13 cellular contexts compared by ENCODE assay signal in genomic region chr3:11692251-11692813, GRCh38.
"Had no signal": no experiment of that assay in that cellular context is flagged by ENCODE, and none has a peak within 500 bp of the region (broad histone marks: within the 10 kb centered on the region; RNA-seq: fewer than 3 reads in every experiment).

No MANE protein-coding gene starts in this region.

- H3K36me3 ChIP-seq: thoracic aorta, upper lobe of right lung had no signal

- H3K27me3 ChIP-seq: hepatocyte, sigmoid colon, upper lobe of right lung had no signal

- H3K27ac ChIP-seq: sigmoid colon, thoracic aorta, upper lobe of right lung had no signal

- H3K27me3 Mint-ChIP-seq: activated CD4-positive, alpha-beta T cell treated with anti-CD3 and anti-CD28 coated beads for 36 hours; activated naive CD8-positive, alpha-beta T cell; effector memory CD8-positive, alpha-beta T cell had no signal

- H3K4me1 Mint-ChIP-seq: activated CD4-positive, alpha-beta T cell treated with anti-CD3 and anti-CD28 coated beads for 36 hours; natural killer cell; stimulated activated effector memory CD8-positive, alpha-beta T cell treated with anti-CD3 and anti-CD28 coated beads, Interleukin-12 subunit alpha, Interleukin-12 subunit beta, amount 100 ng/mL, for 72 hours had no signal

- H3K27ac Mint-ChIP-seq: activated CD4-positive, alpha-beta T cell treated with anti-CD3 and anti-CD28 coated beads for 36 hours; activated naive CD8-positive, alpha-beta T cell; natural killer cell; stimulated activated effector memory CD8-positive, alpha-beta T cell treated with anti-CD3 and anti-CD28 coated beads, Interleukin-12 subunit alpha, Interleukin-12 subunit beta, amount 100 ng/mL, for 72 hours had no signal

- H3K4me3 Mint-ChIP-seq: activated CD4-positive, alpha-beta T cell treated with anti-CD3 and anti-CD28 coated beads for 36 hours; activated naive CD8-positive, alpha-beta T cell; effector memory CD8-positive, alpha-beta T cell; natural killer cell; stimulated activated effector memory CD8-positive, alpha-beta T cell treated with anti-CD3 and anti-CD28 coated beads, Interleukin-12 subunit alpha, Interleukin-12 subunit beta, amount 100 ng/mL, for 72 hours had no signal

- DNase-seq: activated CD4-positive, alpha-beta T cell treated with anti-CD3 and anti-CD28 coated beads for 36 hours; activated CD4-positive, alpha-beta T cell treated with anti-CD3 and anti-CD28 coated beads, Interleukin-2, amount 50 U/mL, for 48 hours; caudate nucleus; effector memory CD8-positive, alpha-beta T cell; left cardiac atrium; natural killer cell; sigmoid colon; stimulated activated CD4-positive, alpha-beta T cell treated with anti-CD3 and anti-CD28 coated beads, Interleukin-4, amount 100 ng/mL, for 24 hours; upper lobe of right lung had no signal

- H3K9me3 ChIP-seq: sigmoid colon, thoracic aorta, upper lobe of right lung had no signal

- ATAC-seq: activated CD4-positive, alpha-beta T cell treated with anti-CD3 and anti-CD28 coated beads for 36 hours; effector memory CD8-positive, alpha-beta T cell; natural killer cell; stimulated activated effector memory CD8-positive, alpha-beta T cell treated with anti-CD3 and anti-CD28 coated beads, Interleukin-12 subunit alpha, Interleukin-12 subunit beta, amount 100 ng/mL, for 72 hours; upper lobe of right lung had no signal

- H3K36me3 Mint-ChIP-seq: natural killer cell; stimulated activated effector memory CD8-positive, alpha-beta T cell treated with anti-CD3 and anti-CD28 coated beads, Interleukin-12 subunit alpha, Interleukin-12 subunit beta, amount 100 ng/mL, for 72 hours had no signal

- H3K9me3 Mint-ChIP-seq: effector memory CD8-positive, alpha-beta T cell; natural killer cell; stimulated activated effector memory CD8-positive, alpha-beta T cell treated with anti-CD3 and anti-CD28 coated beads, Interleukin-12 subunit alpha, Interleukin-12 subunit beta, amount 100 ng/mL, for 72 hours had no signal

- H3K4me1 ChIP-seq: upper lobe of right lung had no signal

- H3K4me3 ChIP-seq: hepatocyte, sigmoid colon, thoracic aorta, upper lobe of right lung had no signal
